20 cellular contexts compared by ENCODE assay signal in the genomic region with DNA sequence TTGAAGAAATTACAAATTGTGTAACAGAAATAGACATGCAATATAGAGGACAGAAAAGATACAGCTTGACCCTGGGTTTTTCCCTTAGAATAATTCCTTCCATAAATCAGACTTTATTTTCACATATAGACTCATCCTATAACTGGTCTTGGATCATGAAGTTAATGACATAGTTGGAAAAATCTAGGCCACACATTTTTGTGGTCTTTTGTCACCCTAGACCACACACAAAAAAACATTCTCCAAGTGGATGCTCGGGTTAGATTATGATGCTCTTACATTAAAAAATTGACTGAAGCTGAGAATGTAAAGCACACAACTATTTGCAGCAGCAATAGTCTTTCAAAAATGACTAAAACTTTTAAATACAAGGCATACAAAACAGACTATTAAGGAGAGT. TPM values are rescaled to one million over a fixed set of nuclear protein-coding genes. Genes with fewer than 3 reads are reported as not detected.
"Had no signal": no experiment of that assay in that cellular context is flagged by ENCODE, and none has a peak within 500 bp of the region (broad histone marks: within the 10 kb centered on the region; RNA-seq: fewer than 3 reads in every experiment).

No MANE protein-coding gene starts in this region.

- H3K27me3 ChIP-seq: thyroid gland had no signal

- H3K36me3 ChIP-seq: heart left ventricle, thyroid gland had no signal

- H3K27ac ChIP-seq: heart left ventricle, parathyroid adenoma, thyroid gland had no signal

- H3K79me2 ChIP-seq: parathyroid adenoma had no signal

- H3K9me3 ChIP-seq: heart left ventricle, thyroid gland had no signal

- DNase-seq: activated CD4-positive, alpha-beta T cell treated with anti-CD3 and anti-CD28 coated beads for 1 hour; activated CD4-positive, alpha-beta T cell treated with anti-CD3 and anti-CD28 coated beads, Interleukin-2, amount 50 U/mL, for 4 hours; activated naive CD4-positive, alpha-beta T cell treated with anti-CD3 and anti-CD28 coated beads for 36 hours; activated naive CD8-positive, alpha-beta T cell treated with anti-CD3 and anti-CD28 coated beads, Interleukin-2, amount 50 U/mL, for 24 hours; effector memory CD8-positive, alpha-beta T cell; heart left ventricle; naive thymus-derived CD4-positive, alpha-beta T cell; retina; stimulated activated CD4-positive, alpha-beta T cell treated with anti-CD3 and anti-CD28 coated beads, Interleukin-15, amount 100 ng/mL, for 24 hours; stimulated activated CD4-positive, alpha-beta T cell treated with anti-CD3 and anti-CD28 coated beads, Interleukin-4, amount 100 ng/mL, for 1 hour; stimulated activated naive B cell treated with anti-CD40 and anti-IgM and Interleukin-4, amounts not matched to agents 10 μg/mL and 1 μg/mL and 100 μg/mL, for 72 hours; T-helper 1 cell; T1000; thyroid gland had no signal

- H3K4me1 ChIP-seq: parathyroid adenoma had no signal

- H2AFZ ChIP-seq: parathyroid adenoma had no signal

- H3K4me3 ChIP-seq: heart left ventricle, thyroid gland had no signal

RNA-seq across cellular contexts. Expression of a gene that starts 7.5 kb away (rescaled TPM):
- total RNA-seq: activated naive CD4-positive, alpha-beta T cell treated with anti-CD3 and anti-CD28 coated beads for 36 hours; activated T-helper 2 cell treated with anti-CD3 and anti-CD28 coated beads, Interferon-gamma antibody, Interleukin-2, Interleukin-4, amounts not matched to agents 10 μg/mL and 5 μg/mL and 100 μg/mL, durations not matched to agents 14 hours and 24 hours and 36 hours; heart left ventricle; lung microvascular endothelial cell; naive thymus-derived CD4-positive, alpha-beta T cell; skeletal muscle tissue; thyroid gland; urinary bladder had no signal
- polyA plus RNA-seq: heart left ventricle; naive thymus-derived CD4-positive, alpha-beta T cell had no signal

RNA-seq across cellular contexts. Expression of a gene that starts 54.6 kb away (rescaled TPM):
- total RNA-seq: activated naive CD4-positive, alpha-beta T cell treated with anti-CD3 and anti-CD28 coated beads for 36 hours; activated T-helper 2 cell treated with anti-CD3 and anti-CD28 coated beads, Interferon-gamma antibody, Interleukin-2, Interleukin-4, amounts not matched to agents 10 μg/mL and 5 μg/mL and 100 μg/mL, durations not matched to agents 14 hours and 24 hours and 36 hours; frontal cortex; lung microvascular endothelial cell; naive thymus-derived CD4-positive, alpha-beta T cell; skeletal muscle tissue had no signal
- polyA plus RNA-seq: naive thymus-derived CD4-positive, alpha-beta T cell had no signal
